Comparison of ENCODE assay signal across 8 cellular contexts in the genomic region with DNA sequence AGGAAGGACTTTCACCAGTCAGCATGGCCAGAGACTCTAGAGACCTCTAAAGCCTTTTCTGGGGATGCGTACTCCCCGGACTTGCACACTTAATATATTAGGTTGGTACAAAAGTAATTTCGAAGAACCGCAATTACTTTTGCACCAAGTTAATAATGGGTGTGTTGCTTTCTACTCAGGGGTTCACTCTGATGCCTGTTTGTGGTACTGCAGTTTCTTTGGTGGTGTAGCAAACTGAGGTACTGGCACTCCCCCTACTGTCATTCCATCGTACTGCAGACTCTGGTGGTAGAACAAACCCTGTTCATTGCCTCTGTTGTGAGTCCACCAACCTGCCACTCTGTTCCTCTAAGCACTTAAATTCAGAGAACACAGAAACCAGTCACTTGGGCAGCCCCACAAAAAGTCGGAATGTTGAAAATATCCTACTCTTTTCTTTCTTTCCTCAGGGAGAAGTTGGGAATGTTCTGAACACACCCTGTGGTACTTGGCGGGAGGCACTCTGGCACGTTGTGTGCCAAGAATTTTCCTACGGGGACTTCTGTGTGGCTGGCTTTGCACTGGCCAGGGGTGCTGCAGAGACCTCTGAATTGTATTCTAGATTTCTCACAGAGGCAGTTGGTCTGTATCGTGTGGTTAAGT.
A peak's percentile ranks its signal among the peaks of the same experiment; 100 is the strongest.
DNase-seq lines count a peak whose midpoint lies in the region; ATAC-seq lines count a peak whose summit lies in the region.

No MANE protein-coding gene starts in this region.

- H3K27me3 Mint-ChIP-seq in activated naive CD8-positive, alpha-beta T cell treated with anti-CD3 and anti-CD28 coated beads, Interleukin-2, amount 50 U/mL, for 24 hours = no peaks in the 10 kb centered on the region

- DNase-seq in activated T-cell treated with anti-CD3 and anti-CD28 coated beads, Interleukin-2, amount 50 U/mL, for 48 hours = peak; percentile 50 to 58
- DNase-seq in activated T-cell treated with anti-CD3 and anti-CD28 coated beads for 4 hours (no peak), NCI-H524 (lab: John Stamatoyannopoulos, UW) (peak; percentile 78 to 88), iPS DF 4.7 (ENCODE audit: extremely low read depth, low spot score) (peak; percentile 79), substantia nigra (lab: John Stamatoyannopoulos, UW) (peak in 32 of 49 donors; percentile 1 to 63 (median 23))
- DNase-seq in activated naive CD8-positive, alpha-beta T cell treated with anti-CD3 and anti-CD28 coated beads, Interleukin-2, amount 50 U/mL, for 24 hours = peak; percentile 12

- H3K36me3 Mint-ChIP-seq in activated naive CD8-positive, alpha-beta T cell treated with anti-CD3 and anti-CD28 coated beads, Interleukin-2, amount 50 U/mL, for 24 hours (ENCODE audit: low read depth) = no peaks in the 10 kb centered on the region

- no peak overlapping the region for H3K27ac ChIP-seq in substantia nigra (ENCODE audit: low read depth, low read length, poor library complexity, severe bottlenecking)

- peak; percentile 82 for ATAC-seq in HG03159 (IDR thresholded peaks at IDR 0.05; ENCODE audit: unreplicated experiment)
- ATAC-seq in activated naive CD8-positive, alpha-beta T cell treated with anti-CD3 and anti-CD28 coated beads, Interleukin-2, amount 50 U/mL, for 24 hours = no peak
- no peak for ATAC-seq in HG03108 (IDR thresholded peaks at IDR 0.05; ENCODE audit: unreplicated experiment)

- peaks cover 28% of the 10 kb centered on the region for H3K9me3 Mint-ChIP-seq in activated naive CD8-positive, alpha-beta T cell treated with anti-CD3 and anti-CD28 coated beads, Interleukin-2, amount 50 U/mL, for 24 hours

- H3K27ac Mint-ChIP-seq in activated naive CD8-positive, alpha-beta T cell treated with anti-CD3 and anti-CD28 coated beads, Interleukin-2, amount 50 U/mL, for 24 hours = no peak overlapping the region

- no peaks in the 10 kb centered on the region for H3K4me1 Mint-ChIP-seq in activated naive CD8-positive, alpha-beta T cell treated with anti-CD3 and anti-CD28 coated beads, Interleukin-2, amount 50 U/mL, for 24 hours

- no peak overlapping the region for H3K4me3 Mint-ChIP-seq in activated naive CD8-positive, alpha-beta T cell treated with anti-CD3 and anti-CD28 coated beads, Interleukin-2, amount 50 U/mL, for 24 hours
